Comparison of ENCODE assay signal across 12 cellular contexts in the genomic region with DNA sequence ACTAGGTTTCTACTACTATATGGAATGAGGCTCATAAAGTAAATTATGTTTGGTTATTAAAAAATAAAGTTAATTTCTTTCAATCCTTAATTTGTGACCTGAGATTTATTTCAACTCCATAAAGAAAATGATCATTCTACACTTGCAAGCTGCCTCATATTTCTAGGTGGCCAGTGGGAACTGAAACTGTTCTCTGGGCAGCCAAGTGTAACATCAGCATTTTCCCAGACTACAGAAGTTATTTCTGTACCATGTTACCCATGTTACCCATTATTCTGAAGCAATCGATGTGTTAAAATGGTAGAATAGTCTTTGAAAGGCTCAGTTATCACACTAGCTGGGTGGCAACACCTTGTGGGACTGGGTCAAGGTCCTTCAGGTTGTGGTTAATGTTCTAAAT.
"Had no signal": no experiment of that assay in that cellular context is flagged by ENCODE, and none has a peak within 500 bp of the region (broad histone marks: within the 10 kb centered on the region; RNA-seq: fewer than 3 reads in every experiment).

No MANE protein-coding gene starts in this region.

- H3K9me3 ChIP-seq: gastrocnemius medialis, left lung, sigmoid colon had no signal

- H3K36me3 ChIP-seq: gastrocnemius medialis, left lung, sigmoid colon had no signal

- ATAC-seq: effector memory CD8-positive, alpha-beta T cell; gastrocnemius medialis; left lung; WTC11 had no signal

- FAIRE-seq: keratinocyte had no signal

- H3K27me3 ChIP-seq: gastrocnemius medialis, left lung, sigmoid colon had no signal

- H3K27ac ChIP-seq: epithelial cell of prostate, gastrocnemius medialis, left lung, sigmoid colon had no signal

- H3K4me3 ChIP-seq: gastrocnemius medialis, left lung, sigmoid colon had no signal

- DNase-seq: activated CD4-positive, alpha-beta T cell treated with anti-CD3 and anti-CD28 coated beads, Interleukin-2, amount 10 ng/mL, durations not matched to agents 7 days and 5 days; activated effector memory CD4-positive, alpha-beta T cell treated with Interleukin-2 at 50 U/mL for 16 hours; activated T-cell treated with anti-CD3 and anti-CD28 coated beads, Interleukin-2, amount 50 U/mL, for 1 hour; effector memory CD8-positive, alpha-beta T cell; gastrocnemius medialis; left lung; mesendoderm; sigmoid colon; stimulated activated CD4-positive, alpha-beta T cell treated with anti-CD3 and anti-CD28 coated beads, Interleukin-2, amount 100 ng/mL, for 48 hours had no signal

- H3K4me1 ChIP-seq: gastrocnemius medialis, left lung, sigmoid colon had no signal
